Comparison of ENCODE assay signal across 26 cellular contexts in the genomic region with DNA sequence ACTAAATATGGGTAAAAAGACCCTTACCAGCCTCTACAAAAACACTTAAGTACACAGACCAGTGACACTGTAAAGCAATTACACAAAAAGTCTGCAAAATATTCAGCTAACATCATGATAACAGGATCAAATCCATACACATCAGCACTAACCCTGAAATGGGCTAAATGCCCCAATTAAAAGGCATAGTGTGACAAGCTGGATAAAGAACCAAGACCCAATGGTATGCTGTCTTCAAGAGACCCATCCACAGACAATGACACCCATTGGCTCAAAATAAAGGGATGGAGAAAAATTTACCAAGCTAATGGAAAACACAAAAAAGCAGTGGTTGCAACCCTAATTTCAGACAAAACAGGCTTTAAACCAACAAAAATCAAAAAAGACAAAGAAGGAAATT.
"Had no signal": no experiment of that assay in that cellular context is flagged by ENCODE, and none has a peak within 500 bp of the region (broad histone marks: within the 10 kb centered on the region; RNA-seq: fewer than 3 reads in every experiment).

No MANE protein-coding gene starts in this region.

- H3K27ac ChIP-seq: stomach, suprapubic skin, testis, thoracic aorta, thyroid gland, tibial artery, tibial nerve, transverse colon, upper lobe of left lung, upper lobe of right lung, uterus, vagina had no signal

- H3K27me3 ChIP-seq: stomach, suprapubic skin, testis, thyroid gland, tibial artery, tibial nerve, transverse colon, upper lobe of left lung, upper lobe of right lung, uterus, vagina had no signal

- H3K4me1 ChIP-seq: stomach, suprapubic skin, testis, thyroid gland, tibial artery, tibial nerve, transverse colon, upper lobe of left lung, upper lobe of right lung, uterus, vagina had no signal

- ATAC-seq: stimulated activated effector memory CD8-positive, alpha-beta T cell treated with anti-CD3 and anti-CD28 coated beads, Interleukin-12 subunit alpha, Interleukin-12 subunit beta, amount 100 ng/mL, for 72 hours; stimulated activated memory B cell treated with anti-CD40 and anti-IgM and Interleukin-4, amounts not matched to agents 10 μg/mL and 1 μg/mL and 100 μg/mL, for 72 hours; stimulated activated naive B cell treated with anti-CD40 and anti-IgM and Interleukin-4, amounts not matched to agents 10 μg/mL and 1 μg/mL and 100 μg/mL, for 72 hours; stimulated activated naive CD8-positive, alpha-beta T cell treated with anti-CD3 and anti-CD28 coated beads, Interleukin-15, amount 100 ng/mL, for 72 hours; stimulated activated naive CD8-positive, alpha-beta T cell treated with anti-CD3 and anti-CD28 coated beads, Interleukin-15, Interleukin-2, amounts not matched to agents 100 U/mL and 50 U/mL, for 24 hours; upper lobe of right lung had no signal

- H3K9me3 ChIP-seq: testis, thoracic aorta, thyroid gland, upper lobe of right lung, uterus, vagina had no signal

- DNase-seq: stimulated activated CD4-positive, alpha-beta T cell treated with anti-CD3 and anti-CD28 coated beads, Interleukin-2, amount 100 ng/mL, for 48 hours; stimulated activated CD4-positive, alpha-beta T cell treated with anti-CD3 and anti-CD28 coated beads, Interleukin-4, amount 100 ng/mL, for 1 hour; stimulated activated CD4-positive, alpha-beta T cell treated with anti-CD3 and anti-CD28 coated beads, Interleukin-4, amount 100 ng/mL, for 24 hours; stimulated activated CD4-positive, alpha-beta T cell treated with anti-CD3 and anti-CD28 coated beads, Interleukin-4, amount 100 ng/mL, for 4 hours; stimulated activated CD8-positive, alpha-beta memory T cell treated with anti-CD3 and anti-CD28 coated beads, Interleukin-4, amount 100 ng/mL, for 48 hours; stimulated activated naive B cell treated with anti-CD40 and anti-IgM and Interleukin-4, amounts not matched to agents 10 μg/mL and 1 μg/mL and 100 μg/mL, for 72 hours; stimulated activated naive CD4-positive, alpha-beta T cell; stimulated activated naive CD4-positive, alpha-beta T cell treated with Interleukin-2 at 50 U/mL for 16 hours; stimulated activated naive CD8-positive, alpha-beta T cell treated with anti-CD3 and anti-CD28 coated beads, Interleukin-15, amount 100 ng/mL, for 72 hours; stimulated activated naive CD8-positive, alpha-beta T cell treated with anti-CD3 and anti-CD28 coated beads, Interleukin-15, Interleukin-2, amounts not matched to agents 100 U/mL and 50 U/mL, for 24 hours; stomach; substantia nigra; testis; thyroid gland; tibial artery; transverse colon; trophoblast cell; upper lobe of left lung; upper lobe of right lung; uterus had no signal

- H3K4me3 ChIP-seq: stomach, suprapubic skin, testis, thoracic aorta, thyroid gland, tibial artery, tibial nerve, transverse colon, upper lobe of left lung, upper lobe of right lung, uterus, vagina had no signal

- H3K36me3 ChIP-seq: stomach, suprapubic skin, thoracic aorta, thyroid gland, tibial artery, tibial nerve, transverse colon, upper lobe of left lung, upper lobe of right lung, uterus, vagina had no signal
